ENCODE assay signal across 19 cellular contexts in genomic region chr13:98293103-98293502, GRCh38.
DNase-seq lines count a peak whose midpoint lies in the region; ATAC-seq and TF ChIP-seq lines count a peak whose summit lies in the region.
"Had no signal": no experiment of that assay in that cellular context is flagged by ENCODE, and none has a peak within 500 bp of the region (broad histone marks: within the 10 kb centered on the region; RNA-seq: fewer than 3 reads in every experiment).

No MANE protein-coding gene starts in this region.

- TF ChIP-seq CTCF in AG04450 (IDR thresholded peaks at IDR 0.05; ENCODE audit: low read depth, low read length) (no peak), IMR-90 (conservative IDR thresholded peaks at IDR 0.05; ENCODE audit: low read depth, low read length) (no peak), body of pancreas (IDR thresholded peaks at IDR 0.05) (no peak), nephron progenitor cell (IDR thresholded peaks at IDR 0.05) (no peak), colonic mucosa (IDR thresholded peaks at IDR 0.05) (no peak), WTC11 (IDR thresholded peaks at IDR 0.05) (no peak)

- peak overlapping the region; percentile 17 for H2AK9ac ChIP-seq in IMR-90 (replicated peaks; ENCODE audit: low read depth, low read length, poor library complexity)

- no peak overlapping the region for H3K56ac ChIP-seq in IMR-90 (ENCODE audit: extremely low read depth, insufficient read depth, low read length)

- H3K9me3 Mint-ChIP-seq in nephron progenitor cell = no peaks in the 10 kb centered on the region
- no peaks in the 10 kb centered on the region for H3K9me3 Mint-ChIP-seq in activated T-cell treated with anti-CD3 and anti-CD28 coated beads, Interleukin-2, amount 50 U/mL, for 72 hours
- H3K9me3 Mint-ChIP-seq in WTC11 = peaks cover 9% of the 10 kb centered on the region
- H3K9me3 Mint-ChIP-seq: activated naive CD4-positive, alpha-beta T cell treated with anti-CD3 and anti-CD28 coated beads, Interleukin-2, amount 50 U/mL, for 24 hours; natural killer cell treated with Interleukin-12 subunit alpha and Interleukin-12 subunit beta and Interleukin-15 and Interleukin-18, amount 100 ng/mL, for 72 hours had no signal

- no peak overlapping the region for H3K9ac ChIP-seq in IMR-90 (ENCODE audit: low read depth, low read length)
- no peak overlapping the region for H3K9ac ChIP-seq in colonic mucosa (ENCODE audit: low read depth in 2 of 2, low read length in 2 of 2)

- peak overlapping the region in 1 of 2 experiments; percentile 57; a peak in 2 of 4 replicates for H4K8ac ChIP-seq in IMR-90 (ENCODE audit: low read depth in 2 of 2, low read length in 2 of 2)

- POLR2A ChIA-PET in AG04450 (lab: Yijun Ruan, JAX) (no interaction called here), IMR-90 (lab: Charles Lee; ENCODE audit: unreplicated experiment) (no interaction called here), WTC11 (lab: Charles Lee) (no interaction called here)

- intact Hi-C loops in IMR-90 (cut with micrococcal nuclease) = no loop called here
- intact Hi-C loops in body of pancreas (cut with DNase I) = no loop called here
- intact Hi-C loops in colonic mucosa (cut with DNase I) = no loop called here

- H2BK5ac ChIP-seq in IMR-90 (ENCODE audit: low read depth, low read length, poor library complexity, severe bottlenecking) = peak overlapping the region; percentile 33

- H3K27ac ChIP-seq in AG04450 (ENCODE audit: low read depth, low read length) = peak overlapping the region; percentile 48
- H3K27ac ChIP-seq in IMR-90 (ENCODE audit: insufficient read depth, low read length) = peak overlapping the region; percentile 18; the same call in 1 of the 2 replicates
- peak overlapping the region; percentile 55 to 74 (median 64) for H3K27ac ChIP-seq in body of pancreas
- no peak overlapping the region for H3K27ac ChIP-seq in colonic mucosa
- H3K27ac ChIP-seq: gastrocnemius medialis, right atrium auricular region, RWPE1 had no signal

- peak overlapping the region; percentile 36; the same call in 1 of the 2 replicates for H3K23ac ChIP-seq in IMR-90 (ENCODE audit: low read depth, low read length)

- no TSS peak for BruUV-seq in IMR-90 (replicated peaks; lab: Mats Ljungman, UMichigan)

- H3K36me3 ChIP-seq in IMR-90 (ENCODE audit: control insufficient read depth, insufficient read depth, low read length) (peaks cover 7% of the 10 kb centered on the region), body of pancreas (replicated peaks in 1 of 2; ENCODE audit: insufficient read depth in 1 of 2, low read depth in 2 of 2) (no peaks in the 10 kb centered on the region), colonic mucosa (no peaks in the 10 kb centered on the region)
- H3K36me3 ChIP-seq: gastrocnemius medialis, right atrium auricular region had no signal

- peak overlapping the region; percentile 34; the same call in 1 of the 3 replicates for H2BK15ac ChIP-seq in IMR-90 (ENCODE audit: low read depth, low read length)

- DNase-seq in AG04450 (ENCODE audit: low read depth, low spot score) = no peak
- DNase-seq in IMR-90 = no peak
- DNase-seq in body of pancreas = peak; percentile 53 to 81 (median 78)
- no peak for DNase-seq in nephron progenitor cell
- DNase-seq in colonic mucosa = no peak
- no peak for DNase-seq in activated T-cell treated with anti-CD3 and anti-CD28 coated beads, Interleukin-2, amount 50 U/mL, for 72 hours
- DNase-seq in WTC11 (ENCODE audit: low spot score) = no peak
- DNase-seq: activated T-cell treated with anti-CD3 and anti-CD28 coated beads for 4 hours; dermis blood vessel endothelial cell; gastrocnemius medialis; NCI-H2171; NK-92 treated with Interleukin-12 subunit alpha and Interleukin-12 subunit beta, amount 100 ng/mL, for 24 hours had no signal

- no CpG with 5 or more reads among the region's 2 CpGs for WGBS in IMR-90 (ENCODE audit: extremely low coverage in 2 of 2, insufficient read length in 1 of 2), 2 experiments
- WGBS in body of pancreas, 2 donors = 21 to 33% methylated on average over 1 to 2 of the region's 2 CpGs

- H3K27me3 ChIP-seq in AG04450 (ENCODE audit: control insufficient read depth, insufficient read depth, low read length) (no peaks in the 10 kb centered on the region), IMR-90 (ENCODE audit: control insufficient read depth, insufficient read depth, low read length) (no peaks in the 10 kb centered on the region), body of pancreas (no peaks in the 10 kb centered on the region), colonic mucosa (no peaks in the 10 kb centered on the region)
- H3K27me3 ChIP-seq: gastrocnemius medialis, right atrium auricular region had no signal

- no peak overlapping the region for H3K4me3 ChIP-seq in AG04450 (ENCODE audit: low read depth, low read length)
- H3K4me3 ChIP-seq in IMR-90 (ENCODE audit: insufficient read depth, low read depth, low read length) = no peak overlapping the region
- no peak overlapping the region for H3K4me3 ChIP-seq in body of pancreas
- H3K4me3 ChIP-seq in colonic mucosa = no peak overlapping the region
- H3K4me3 ChIP-seq: gastrocnemius medialis, K562, right atrium auricular region had no signal

- CTCF ChIA-PET in AG04450 (lab: Charles Lee) = no interaction called here
- CTCF ChIA-PET in IMR-90 (lab: Yijun Ruan, JAX) = no interaction called here
- CTCF ChIA-PET in WTC11 (lab: Charles Lee) = no interaction called here

- no peak overlapping the region for H2AFZ ChIP-seq in IMR-90 (replicated peaks; ENCODE audit: low read length, poor library complexity)

- dilution Hi-C loops in IMR-90 (cut with HindIII; ENCODE audit: low sequenced_read_pairs, unreplicated experiment) = no loop called here

- H3K27me3 Mint-ChIP-seq in nephron progenitor cell (ENCODE audit: low read depth, poor library complexity) = no peaks in the 10 kb centered on the region
- H3K27me3 Mint-ChIP-seq in activated T-cell treated with anti-CD3 and anti-CD28 coated beads, Interleukin-2, amount 50 U/mL, for 72 hours (ENCODE audit: low read depth) = peaks cover 11% of the 10 kb centered on the region
- H3K27me3 Mint-ChIP-seq in WTC11 (ENCODE audit: low read depth) = no peaks in the 10 kb centered on the region
- H3K27me3 Mint-ChIP-seq: brain had no signal

- H3K36me3 Mint-ChIP-seq in nephron progenitor cell (ENCODE audit: low read depth) (peaks cover 49% of the 10 kb centered on the region), WTC11 (no peaks in the 10 kb centered on the region)
- H3K36me3 Mint-ChIP-seq in activated T-cell treated with anti-CD3 and anti-CD28 coated beads, Interleukin-2, amount 50 U/mL, for 72 hours (ENCODE audit: insufficient read depth in 2 of 2) = no peaks in the 10 kb centered on the region
- H3K36me3 Mint-ChIP-seq: activated naive CD4-positive, alpha-beta T cell treated with anti-CD3 and anti-CD28 coated beads, Interleukin-2, amount 50 U/mL, for 24 hours; natural killer cell treated with Interleukin-12 subunit alpha and Interleukin-12 subunit beta and Interleukin-15 and Interleukin-18, amount 100 ng/mL, for 72 hours had no signal

- H3K79me1 ChIP-seq in IMR-90 (ENCODE audit: low read depth in 1 of 2, low read length in 2 of 2) = peaks cover 57 to 92% of the 10 kb centered on the region in 2 experiments

- H2AK5ac ChIP-seq in IMR-90 (ENCODE audit: low read depth, low read length) = peak overlapping the region; percentile 86

- peak overlapping the region; percentile 52 for H4K5ac ChIP-seq in IMR-90 (ENCODE audit: low read depth, low read length)

- H3K9me3 ChIP-seq in AG04450 (ENCODE audit: control insufficient read depth, insufficient read depth, low read length) = no peaks in the 10 kb centered on the region
- H3K9me3 ChIP-seq in IMR-90 (ENCODE audit: control insufficient read depth, insufficient read depth, low read length) = no peaks in the 10 kb centered on the region
- no peaks in the 10 kb centered on the region for H3K9me3 ChIP-seq in body of pancreas
- H3K9me3 ChIP-seq in colonic mucosa = no peaks in the 10 kb centered on the region
- H3K9me3 ChIP-seq: gastrocnemius medialis, right atrium auricular region had no signal

- peaks cover 40% of the 10 kb centered on the region for H3K9me1 ChIP-seq in IMR-90 (ENCODE audit: insufficient read depth, low read length)

- H3K4me1 Mint-ChIP-seq in nephron progenitor cell (peaks cover 55% of the 10 kb centered on the region), WTC11 (peaks cover 39% of the 10 kb centered on the region)
- no peaks in the 10 kb centered on the region for H3K4me1 Mint-ChIP-seq in activated T-cell treated with anti-CD3 and anti-CD28 coated beads, Interleukin-2, amount 50 U/mL, for 72 hours (ENCODE audit: low read depth)
- H3K4me1 Mint-ChIP-seq: activated naive CD4-positive, alpha-beta T cell treated with anti-CD3 and anti-CD28 coated beads, Interleukin-2, amount 50 U/mL, for 24 hours had no signal

- TF ChIP-seq POLR2A in IMR-90 (IDR thresholded peaks at IDR 0.05; ENCODE audit: low read depth, low read length) = no peak
- TF ChIP-seq POLR2A in body of pancreas (IDR thresholded peaks at IDR 0.05) = no peak

- H3K4me3 Mint-ChIP-seq in nephron progenitor cell = no peak overlapping the region
- no peak overlapping the region for H3K4me3 Mint-ChIP-seq in activated T-cell treated with anti-CD3 and anti-CD28 coated beads, Interleukin-2, amount 50 U/mL, for 72 hours
- H3K4me3 Mint-ChIP-seq in WTC11 = no peak overlapping the region
- H3K4me3 Mint-ChIP-seq: activated naive CD4-positive, alpha-beta T cell treated with anti-CD3 and anti-CD28 coated beads, Interleukin-2, amount 50 U/mL, for 24 hours; brain; natural killer cell treated with Interleukin-12 subunit alpha and Interleukin-12 subunit beta and Interleukin-15 and Interleukin-18, amount 100 ng/mL, for 72 hours had no signal

- in situ Hi-C loops in IMR-90 (cut with MboI; ENCODE audit: low sequenced_read_pairs) = no loop called here

- peak overlapping the region; percentile 42 for H2BK120ac ChIP-seq in IMR-90 (ENCODE audit: low read depth, low read length)

- H2BK20ac ChIP-seq in IMR-90 (ENCODE audit: low read depth, low read length) = peak overlapping the region; percentile 73; the same call in 1 of the 2 replicates

- peak overlapping the region; percentile 63 for H3K14ac ChIP-seq in IMR-90 (replicated peaks; ENCODE audit: low read depth, low read length)

- peak overlapping the region; percentile 27; the same call in 1 of the 2 replicates for H3K18ac ChIP-seq in IMR-90 (ENCODE audit: low read depth, low read length)

- ATAC-seq in IMR-90 (ENCODE audit: low read depth) (peak; percentile 10; the same call in 1 of the 2 replicates), body of pancreas (peak; percentile 92), WTC11 (no peak), HG03108 (IDR thresholded peaks at IDR 0.05; ENCODE audit: unreplicated experiment) (no peak)
- no peak for ATAC-seq in activated T-cell treated with anti-CD3 and anti-CD28 coated beads, Interleukin-2, amount 50 U/mL, for 72 hours (replicated peaks in 1 of 2)
- ATAC-seq: gastrocnemius medialis; K562; natural killer cell treated with Interleukin-12 subunit alpha and Interleukin-12 subunit beta and Interleukin-15 and Interleukin-18, amount 100 ng/mL, for 72 hours had no signal

- H3K4ac ChIP-seq in IMR-90 (ENCODE audit: low read depth, low read length) = peak overlapping the region; percentile 80

- H3K27ac Mint-ChIP-seq in nephron progenitor cell (peak overlapping the region; percentile 77), WTC11 (no peak overlapping the region)
- no peak overlapping the region for H3K27ac Mint-ChIP-seq in activated T-cell treated with anti-CD3 and anti-CD28 coated beads, Interleukin-2, amount 50 U/mL, for 72 hours
- H3K27ac Mint-ChIP-seq: activated naive CD4-positive, alpha-beta T cell treated with anti-CD3 and anti-CD28 coated beads, Interleukin-2, amount 50 U/mL, for 24 hours; natural killer cell treated with Interleukin-12 subunit alpha and Interleukin-12 subunit beta and Interleukin-15 and Interleukin-18, amount 100 ng/mL, for 72 hours had no signal

- H4K20me1 ChIP-seq in IMR-90 (ENCODE audit: insufficient read depth, low read length) = peaks cover 4% of the 10 kb centered on the region; the same call in 1 of the 2 replicates

- no peak overlapping the region for H3K4me2 ChIP-seq in IMR-90 (ENCODE audit: low read depth, low read length)

- H4K91ac ChIP-seq in IMR-90 (ENCODE audit: insufficient read depth, low read depth, low read length) = peak overlapping the region; percentile 69

- peaks cover 20% of the 10 kb centered on the region for H3K4me1 ChIP-seq in IMR-90 (ENCODE audit: control insufficient read depth, insufficient read depth, low read length)
- peaks cover 40% of the 10 kb centered on the region for H3K4me1 ChIP-seq in body of pancreas
- no peaks in the 10 kb centered on the region for H3K4me1 ChIP-seq in colonic mucosa
- H3K4me1 ChIP-seq: gastrocnemius medialis had no signal

- TF ChIP-seq RAD21 in IMR-90 (IDR thresholded peaks at IDR 0.05; ENCODE audit: low read length) = no peak

Comparison
In these comparisons a context has a peak if more than half of its experiments do, and no peak if none do; other contexts are left out.
1. DNase-seq: peak in body of pancreas (4 of 4); none in AG04450 (single experiment), IMR-90 (single experiment), nephron progenitor cell (single experiment), colonic mucosa (single experiment), activated T-cell treated with anti-CD3 and anti-CD28 coated beads, Interleukin-2, amount 50 U/mL, for 72 hours (0 of 2) and WTC11 (single experiment).
2. ATAC-seq: peak in IMR-90 (single experiment) and body of pancreas (single experiment); none in activated T-cell treated with anti-CD3 and anti-CD28 coated beads, Interleukin-2, amount 50 U/mL, for 72 hours (0 of 2), WTC11 (single experiment) and HG03108 (single experiment).